Comparison of ENCODE assay signal across 1 cellular context in genomic region chrX:48475774-48476577, GRCh38.
TF ChIP-seq lines count a peak whose summit lies in the region.

FTSJ1 (plus strand) TSS chrX:48476199; CDS start chrX:48478048, 1,849 bp downstream.

TF ChIP-seq in HEK293, 187 proteins besides CTCF, POLR2A, EP300 and RAD21 (continued from another document):
- TF ChIP-seq ZNF398 (tag by site-specific recombination; IDR thresholded peaks at IDR 0.05) (peak; percentile 62; the same call in 1 of the 2 replicates), PRDM1 (tag by site-specific recombination; IDR thresholded peaks at IDR 0.05) (peak; percentile 66), YY1 (tag by site-specific recombination; IDR thresholded peaks at IDR 0.05) (peak; percentile 90; the same call in 1 of the 2 replicates), BCL11B (tag by site-specific recombination; IDR thresholded peaks at IDR 0.05; ENCODE audit: low read depth) (no peak), ZNF341 (tag by site-specific recombination; IDR thresholded peaks at IDR 0.05; ENCODE audit: low read depth) (peak; percentile 51; the same call in 1 of the 2 replicates), ZNF76 (tag by site-specific recombination; IDR thresholded peaks at IDR 0.05; ENCODE audit: borderline replicate concordance, low read depth) (peak; percentile 99)
